ENCODE assay signal across 1 cellular context in the genomic region with DNA sequence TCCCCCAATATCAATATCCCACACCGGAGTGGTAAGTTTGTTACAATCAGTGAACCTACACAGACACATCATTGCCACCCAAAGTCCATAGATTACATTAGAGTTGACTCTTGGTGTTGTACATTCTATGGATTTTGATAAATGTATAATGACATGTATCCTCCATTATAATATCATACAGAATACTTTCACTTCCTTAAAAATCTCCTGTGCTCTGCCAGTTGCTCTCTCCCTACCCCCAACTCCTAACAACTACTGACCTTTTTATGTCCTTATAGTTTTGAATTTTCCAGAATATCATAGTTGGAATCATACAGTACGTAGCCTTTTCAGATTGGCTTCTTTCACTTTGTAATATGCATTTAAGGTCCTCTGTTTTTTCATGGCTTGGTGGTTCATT.
TF ChIP-seq lines count a peak whose summit lies in the region.

No MANE protein-coding gene starts in this region.

TF ChIP-seq in GM12878, 131 proteins besides CTCF, POLR2A, EP300 and RAD21:
- TF ChIP-seq SPI1 (IDR thresholded peaks at IDR 0.05; ENCODE audit: borderline replicate concordance, insufficient read depth, low read depth, low read length) (peak; percentile 77), BCL11A (IDR thresholded peaks at IDR 0.05; ENCODE audit: low read depth, low read length) (no peak)
- TF ChIP-seq, protein P1, sequence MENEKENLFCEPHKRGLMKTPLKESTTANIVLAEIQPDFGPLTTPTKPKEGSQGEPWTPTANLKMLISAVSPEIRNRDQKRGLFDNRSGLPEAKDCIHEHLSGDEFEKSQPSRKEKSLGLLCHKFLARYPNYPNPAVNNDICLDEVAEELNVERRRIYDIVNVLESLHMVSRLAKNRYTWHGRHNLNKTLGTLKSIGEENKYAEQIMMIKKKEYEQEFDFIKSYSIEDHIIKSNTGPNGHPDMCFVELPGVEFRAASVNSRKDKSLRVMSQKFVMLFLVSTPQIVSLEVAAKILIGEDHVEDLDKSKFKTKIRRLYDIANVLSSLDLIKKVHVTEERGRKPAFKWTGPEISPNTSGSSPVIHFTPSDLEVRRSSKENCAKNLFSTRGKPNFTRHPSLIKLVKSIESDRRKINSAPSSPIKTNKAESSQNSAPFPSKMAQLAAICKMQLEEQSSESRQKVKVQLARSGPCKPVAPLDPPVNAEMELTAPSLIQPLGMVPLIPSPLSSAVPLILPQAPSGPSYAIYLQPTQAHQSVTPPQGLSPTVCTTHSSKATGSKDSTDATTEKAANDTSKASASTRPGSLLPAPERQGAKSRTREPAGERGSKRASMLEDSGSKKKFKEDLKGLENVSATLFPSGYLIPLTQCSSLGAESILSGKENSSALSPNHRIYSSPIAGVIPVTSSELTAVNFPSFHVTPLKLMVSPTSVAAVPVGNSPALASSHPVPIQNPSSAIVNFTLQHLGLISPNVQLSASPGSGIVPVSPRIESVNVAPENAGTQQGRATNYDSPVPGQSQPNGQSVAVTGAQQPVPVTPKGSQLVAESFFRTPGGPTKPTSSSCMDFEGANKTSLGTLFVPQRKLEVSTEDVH (IDR thresholded peaks at IDR 0.05; ENCODE audit: low read depth, partially characterized antibody), result no peak
